ENCODE assay signal across 25 cellular contexts in genomic region chr13:70798385-70798784, GRCh38.
"Had no signal": no experiment of that assay in that cellular context is flagged by ENCODE, and none has a peak within 500 bp of the region (broad histone marks: within the 10 kb centered on the region; RNA-seq: fewer than 3 reads in every experiment).

No MANE protein-coding gene starts in this region.

- H3K27me3 ChIP-seq: colonic mucosa, esophagus squamous epithelium, gastrocnemius medialis, heart right ventricle, left lung had no signal

- ATAC-seq: effector memory CD8-positive, alpha-beta T cell; esophagus mucosa; gastrocnemius medialis; heart right ventricle; left cardiac atrium; left lung; left ventricle myocardium superior; lower lobe of right lung; naive thymus-derived CD4-positive, alpha-beta T cell had no signal

- H3K27ac ChIP-seq: colonic mucosa, epithelial cell of prostate, esophagus squamous epithelium, gastrocnemius medialis, heart right ventricle, left lung, lower lobe of right lung had no signal

- H3K27ac Mint-ChIP-seq: dendritic cell treated with granulocyte-macrophage colony-stimulating factor and Interleukin-4, amounts not matched to agents 40 ng/mL and 50 ng/mL, for 4 days; effector memory CD8-positive, alpha-beta T cell; endodermal cell; memory B cell; naive thymus-derived CD4-positive, alpha-beta T cell had no signal

- H3K36me3 Mint-ChIP-seq: memory B cell; naive thymus-derived CD4-positive, alpha-beta T cell had no signal

- H3K4me3 Mint-ChIP-seq: dendritic cell treated with granulocyte-macrophage colony-stimulating factor and Interleukin-4, amounts not matched to agents 40 ng/mL and 50 ng/mL, for 4 days; effector memory CD8-positive, alpha-beta T cell; endodermal cell; memory B cell; naive thymus-derived CD4-positive, alpha-beta T cell had no signal

- H3K4me3 ChIP-seq: colonic mucosa, esophagus squamous epithelium, gastrocnemius medialis, heart right ventricle, left lung, lower lobe of right lung had no signal

- H3K4me1 Mint-ChIP-seq: endodermal cell; memory B cell; naive thymus-derived CD4-positive, alpha-beta T cell had no signal

- H3K36me3 ChIP-seq: colonic mucosa, esophagus squamous epithelium, gastrocnemius medialis, heart right ventricle, left lung, lower lobe of right lung had no signal

- H3K9me3 ChIP-seq: colonic mucosa, esophagus squamous epithelium, gastrocnemius medialis, heart right ventricle, left lung, lower lobe of right lung had no signal

- H3K27me3 Mint-ChIP-seq: dendritic cell treated with granulocyte-macrophage colony-stimulating factor and Interleukin-4, amounts not matched to agents 40 ng/mL and 50 ng/mL, for 4 days; effector memory CD8-positive, alpha-beta T cell; memory B cell; naive thymus-derived CD4-positive, alpha-beta T cell had no signal

- DNase-seq: colonic mucosa; cortex of kidney; effector CD8-positive, alpha-beta T cell; effector memory CD8-positive, alpha-beta T cell; endodermal cell; erythroblast; esophagus squamous epithelium; foreskin fibroblast; foreskin melanocyte; gastrocnemius medialis; glutamatergic neuron; head of caudate nucleus; heart right ventricle; hippocampal formation; left cardiac atrium; left lung; left ventricle myocardium superior; lower lobe of right lung; mesendoderm; midbrain; naive thymus-derived CD4-positive, alpha-beta T cell had no signal

- H3K9me3 Mint-ChIP-seq: dendritic cell treated with granulocyte-macrophage colony-stimulating factor and Interleukin-4, amounts not matched to agents 40 ng/mL and 50 ng/mL, for 4 days; endodermal cell had no signal

- H3K4me1 ChIP-seq: colonic mucosa, esophagus squamous epithelium, gastrocnemius medialis, heart right ventricle, left lung, lower lobe of right lung had no signal
